ENCODE assay signal across 8 cellular contexts in genomic region chr11:126265801-126266200, GRCh38. TPM values are rescaled to one million over a fixed set of nuclear protein-coding genes. Genes with fewer than 3 reads are reported as not detected.
DNase-seq lines count a peak whose midpoint lies in the region; TF ChIP-seq lines count a peak whose summit lies in the region.
"Had no signal": no experiment of that assay in that cellular context is flagged by ENCODE, and none has a peak within 500 bp of the region (broad histone marks: within the 10 kb centered on the region; RNA-seq: fewer than 3 reads in every experiment).

No MANE protein-coding gene starts in this region.

- peaks cover 55% of the 10 kb centered on the region for H3K36me3 ChIP-seq in CD4-positive, alpha-beta memory T cell (ENCODE audit: insufficient read depth, low read length)

- TF ChIP-seq CTCF in dorsolateral prefrontal cortex (IDR thresholded peaks at IDR 0.05 in 54 of 56, conservative IDR thresholded peaks at IDR 0.05 in 2 of 56; ENCODE audit: low read depth in 1 of 56, partially characterized antibody in 56 of 56) = no peak

- intact Hi-C loops in CD4-positive, alpha-beta memory T cell (cut with micrococcal nuclease) = loop anchor here (10.0 kb wide), 2 partner anchors 671 to 701 kb away; partner anchors contain the start of genes EI24 and STT3A
- intact Hi-C loops in dorsolateral prefrontal cortex (cut with DNase I) = loop anchor here (2.0 to 5.0 kb wide), 3 partner anchors 54 to 204 kb away; partner anchors contain the start of genes FAM118B (in 2 of the 2), RPUSD4 (in 2 of the 2) and CDON (in 1 of the 2)

- no peak overlapping the region for H3K4me3 ChIP-seq in CD4-positive, alpha-beta memory T cell (ENCODE audit: low read length in 2 of 2)
- no peak overlapping the region for H3K4me3 ChIP-seq in dorsolateral prefrontal cortex

- H3K27ac Mint-ChIP-seq in CD4-positive, alpha-beta memory T cell = peak overlapping the region in 6 of 7 donors; percentile 8 to 94 (median 57)
- H3K27ac Mint-ChIP-seq in immature natural killer cell = peak overlapping the region; percentile 22 to 97 (median 70)

- no peaks in the 10 kb centered on the region for H3K27me3 Mint-ChIP-seq in CD4-positive, alpha-beta memory T cell
- H3K27me3 Mint-ChIP-seq in immature natural killer cell (ENCODE audit: low read depth in 3 of 3) = peaks cover 1 to 9% (median 3%) of the 10 kb centered on the region in 3 donors

- no peaks in the 10 kb centered on the region for H3K9me3 ChIP-seq in CD4-positive, alpha-beta memory T cell (ENCODE audit: control insufficient read depth in 1 of 2, low read length in 2 of 2)

- CTCF ChIA-PET in CD4-positive, alpha-beta memory T cell (lab: Charles Lee; ENCODE audit: partially characterized antibody) = interaction anchor here (1.3 kb wide), 1 partner anchor 45 kb away, joined by 3 read pairs; no protein-coding TSS in a partner anchor

- H3K4me1 ChIP-seq in CD4-positive, alpha-beta memory T cell (ENCODE audit: insufficient read depth, low read length) = peaks cover 26% of the 10 kb centered on the region

- H3K9me3 Mint-ChIP-seq in CD4-positive, alpha-beta memory T cell = no peaks in the 10 kb centered on the region
- H3K9me3 Mint-ChIP-seq in immature natural killer cell = no peaks in the 10 kb centered on the region

- H3K4me1 Mint-ChIP-seq in CD4-positive, alpha-beta memory T cell = peaks cover 18 to 41% (median 23%) of the 10 kb centered on the region in 4 donors
- peaks cover 35 to 45% of the 10 kb centered on the region in 2 donors for H3K4me1 Mint-ChIP-seq in immature natural killer cell

- no peak overlapping the region for H3K27ac ChIP-seq in CD4-positive, alpha-beta memory T cell (ENCODE audit: low read depth, low read length)
- H3K27ac ChIP-seq in dorsolateral prefrontal cortex = no peak overlapping the region

- POLR2A ChIA-PET in CD4-positive, alpha-beta memory T cell (lab: Charles Lee; ENCODE audit: partially characterized antibody) = interaction anchor here (1.4 kb wide), 1 partner anchor 17 kb away, joined by 8 read pairs; the partner anchor contains the start of gene TIRAP

- H3K27me3 ChIP-seq in CD4-positive, alpha-beta memory T cell (ENCODE audit: insufficient read depth, low read length) = no peaks in the 10 kb centered on the region
- no peaks in the 10 kb centered on the region for H3K27me3 ChIP-seq in dorsolateral prefrontal cortex

- peak overlapping the region in 2 of 8 donors; percentile 46 to 51 for H3K4me3 Mint-ChIP-seq in CD4-positive, alpha-beta memory T cell
- peak overlapping the region in 2 of 5 donors; percentile 11 to 24 for H3K4me3 Mint-ChIP-seq in immature natural killer cell

- no peak for DNase-seq in CD4-positive, alpha-beta memory T cell
- DNase-seq in NCI-H69 (lab: John Stamatoyannopoulos, UW) (peak; percentile 11), immature natural killer cell (no peak), amniotic stem cell (lab: John Stamatoyannopoulos, UW) (no peak), KG1 (lab: John Stamatoyannopoulos, UW) (no peak), dorsolateral prefrontal cortex (no peak)
- DNase-seq: NCI-H1930, Right ventricle myocardium superior had no signal

- H3K36me3 Mint-ChIP-seq in CD4-positive, alpha-beta memory T cell = peaks cover 56 to 80% of the 10 kb centered on the region in 2 donors
- H3K36me3 Mint-ChIP-seq in immature natural killer cell = peaks cover 11 to 47% (median 36%) of the 10 kb centered on the region in 3 donors

RNA-seq across cellular contexts. Expression of gene SRPRA, which starts 2.9 kb away (rescaled TPM):
- total RNA-seq in CD4-positive, alpha-beta memory T cell = 100 to 1,000 TPM; 171 to 176 TPM
- polyA plus RNA-seq in CD4-positive, alpha-beta memory T cell = 100 to 1,000 TPM; 132 to 146 TPM
- 100 to 1,000 TPM in 2 of 3 donors, 10 to 100 TPM in 1; 67.7 to 161 (median 150) TPM for polyA plus RNA-seq in immature natural killer cell
- 10 to 100 TPM; 48.5 to 86.8 (median 67.0) TPM for total RNA-seq in dorsolateral prefrontal cortex

RNA-seq across cellular contexts. Expression of gene FOXRED1, which starts 3.2 kb away (rescaled TPM):
- 10 to 100 TPM; 30.5 to 32.5 TPM for total RNA-seq in CD4-positive, alpha-beta memory T cell
- 10 to 100 TPM; 18.7 to 27.3 TPM for polyA plus RNA-seq in CD4-positive, alpha-beta memory T cell
- 10 to 100 TPM; 19.0 to 37.0 (median 20.5) TPM for polyA plus RNA-seq in immature natural killer cell
- 100 to 1,000 TPM in 1 of 120 experiments, 10 to 100 TPM in 119; 46.1 to 103 (median 68.0) TPM for total RNA-seq in dorsolateral prefrontal cortex

RNA-seq across cellular contexts. Expression of gene TIRAP, which starts 17.1 kb away (rescaled TPM):
- total RNA-seq in CD4-positive, alpha-beta memory T cell = 10 to 100 TPM; 25.4 to 27.4 TPM
- polyA plus RNA-seq in CD4-positive, alpha-beta memory T cell = 10 to 100 TPM in 1 of 2 donors, 1 to 10 TPM in 1; 5.9 to 12.8 TPM
- 10 to 100 TPM in 1 of 3 donors, 1 to 10 TPM in 2; 6.0 to 15.6 (median 6.5) TPM for polyA plus RNA-seq in immature natural killer cell
- total RNA-seq in dorsolateral prefrontal cortex = 10 to 100 TPM in 11 of 120 experiments, 1 to 10 TPM in 109; 2.4 to 13.6 (median 7.4) TPM

RNA-seq across cellular contexts. Expression of gene DCPS, which starts 38.1 kb away (rescaled TPM):
- total RNA-seq in CD4-positive, alpha-beta memory T cell = 10 to 100 TPM; 20.2 to 21.2 TPM
- polyA plus RNA-seq in CD4-positive, alpha-beta memory T cell = 10 to 100 TPM; 40.3 to 48.0 TPM
- 10 to 100 TPM; 33.1 to 65.7 (median 40.6) TPM for polyA plus RNA-seq in immature natural killer cell
- 10 to 100 TPM in 85 of 120 experiments, 1 to 10 TPM in 35; 5.5 to 17.5 (median 10.9) TPM for total RNA-seq in dorsolateral prefrontal cortex

RNA-seq across cellular contexts. Expression of gene FAM118B, which starts 54.2 kb away (rescaled TPM):
- total RNA-seq in CD4-positive, alpha-beta memory T cell = 10 to 100 TPM; 12.6 to 13.2 TPM
- 10 to 100 TPM in 1 of 2 donors, 1 to 10 TPM in 1; 8.4 to 13.7 TPM for polyA plus RNA-seq in CD4-positive, alpha-beta memory T cell
- 10 to 100 TPM; 11.5 to 21.1 (median 13.7) TPM for polyA plus RNA-seq in immature natural killer cell
- total RNA-seq in dorsolateral prefrontal cortex = 10 to 100 TPM; 16.9 to 40.6 (median 24.6) TPM
